Comparison of ENCODE assay signal across 8 cellular contexts in the genomic region with DNA sequence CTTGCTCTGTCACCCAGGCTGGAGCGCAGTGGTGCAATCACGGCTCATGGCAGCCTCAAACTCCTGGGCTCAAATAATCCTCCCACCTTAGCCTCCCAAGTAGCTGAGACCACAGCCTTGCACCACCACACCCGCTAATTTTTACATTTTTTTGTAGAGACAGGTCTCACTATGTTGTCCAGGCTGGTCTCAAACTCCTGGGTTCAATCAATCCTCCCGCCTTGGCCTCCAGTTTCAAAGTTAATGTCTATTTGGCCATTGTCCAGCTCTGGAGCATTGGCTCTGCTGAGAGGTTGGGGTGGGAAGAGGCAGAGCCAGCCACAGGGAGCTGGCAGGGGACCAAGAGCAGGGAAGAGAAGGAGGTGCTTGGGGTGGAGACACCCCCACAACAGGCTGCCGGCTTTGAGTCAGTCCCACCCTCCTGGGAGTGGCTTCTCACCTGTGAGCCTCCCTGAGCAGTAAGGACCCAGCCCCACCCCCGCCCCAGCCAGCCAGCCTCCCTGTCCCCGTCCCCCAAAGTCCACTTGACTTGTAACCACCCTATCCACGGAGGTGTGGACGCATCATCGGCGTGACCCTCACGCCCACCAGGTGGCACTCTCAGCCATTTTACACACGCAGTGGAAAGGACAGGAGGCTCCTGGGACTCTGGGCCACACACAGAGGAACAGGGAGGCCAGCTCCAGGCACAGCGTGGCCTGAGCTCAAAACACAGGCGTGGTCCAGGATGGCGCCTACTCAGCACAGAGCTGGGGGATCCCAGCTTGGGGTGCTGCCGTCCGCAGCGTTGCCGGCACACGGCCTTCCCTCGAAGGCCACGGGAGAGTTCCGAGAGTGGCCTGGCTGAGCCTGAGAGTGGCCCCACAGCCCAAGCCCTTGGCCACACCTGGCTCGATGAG. TPM values are rescaled to one million over a fixed set of nuclear protein-coding genes. Genes with fewer than 3 reads are reported as not detected.
A peak's percentile ranks its signal among the peaks of the same experiment; 100 is the strongest.
DNase-seq lines count a peak whose midpoint lies in the region; ATAC-seq and TF ChIP-seq lines count a peak whose summit lies in the region.

No MANE protein-coding gene starts in this region.

- H3K4me3 ChIP-seq in astrocyte of the spinal cord (ENCODE audit: low read depth, low read length) (no peak overlapping the region), skeletal muscle tissue (ENCODE audit: low read length in 3 of 3) (peak overlapping the region in 2 of 3 donors; percentile 22 to 32)

- DNase-seq in GM10248 (ENCODE audit: extremely low spot score) (peak; percentile 83), NCI-H146 (lab: John Stamatoyannopoulos, UW) (peak; percentile 80), T-helper 9 cell (peak; percentile 47), astrocyte of the spinal cord (ENCODE audit: low read depth, low spot score) (peak; percentile 72), hippocampal formation (lab: John Stamatoyannopoulos, UW) (peak; percentile 46 to 75)

- no peaks in the 10 kb centered on the region for H3K36me3 ChIP-seq in skeletal muscle tissue (ENCODE audit: control insufficient read depth in 3 of 3, insufficient read depth in 3 of 3, low read length in 3 of 3)

- H3K9me3 ChIP-seq in skeletal muscle tissue (ENCODE audit: control insufficient read depth in 3 of 3, low read length in 3 of 3): no peaks in the 10 kb centered on the region

- CTCF ChIA-PET in GM10248 (lab: Yijun Ruan, JAX): interaction anchor here (0.8 to 4.2 kb wide), 21 partner anchors 9 to 342 kb away, joined by 3 to 39 read pairs (median 4); a partner anchor contains a TSS

- H3K4me1 ChIP-seq in skeletal muscle tissue (ENCODE audit: control insufficient read depth in 3 of 3, insufficient read depth in 3 of 3, low read length in 3 of 3): peaks cover 5 to 6% (median 5%) of the 10 kb centered on the region in 3 donors

- H3K27me3 ChIP-seq in skeletal muscle tissue (ENCODE audit: control insufficient read depth in 3 of 3, insufficient read depth in 3 of 3, low read length in 3 of 3): no peaks in the 10 kb centered on the region

- peak; percentile 76 for TF ChIP-seq CTCF in GM10248 (IDR thresholded peaks at IDR 0.05; ENCODE audit: control extremely low read depth, extremely low read depth, low read depth, missing control alignments)
- TF ChIP-seq CTCF in astrocyte of the spinal cord (IDR thresholded peaks at IDR 0.05; ENCODE audit: low read depth, low read length): peak; percentile 72

- ATAC-seq in GM21528 (IDR thresholded peaks at IDR 0.05; ENCODE audit: low FRiP score, unreplicated experiment) (no peak), HG03196 (IDR thresholded peaks at IDR 0.05; ENCODE audit: unreplicated experiment) (no peak)

- POLR2A ChIA-PET in GM10248 (lab: Yijun Ruan, JAX): no interaction called here

- H3K9ac ChIP-seq in skeletal muscle tissue (ENCODE audit: low read depth in 1 of 3, low read length in 3 of 3): peak overlapping the region in 2 of 3 donors; percentile 57 to 62

- in situ Hi-C loops in astrocyte of the spinal cord (cut with HindIII; ENCODE audit: low sequenced_read_pairs): no loop called here

- no peak overlapping the region for H3K27ac ChIP-seq in skeletal muscle tissue (ENCODE audit: low read depth, low read length)

RNA-seq across cellular contexts. Expression of a gene that starts 22.8 kb away (rescaled TPM):
- not detected for total RNA-seq in skeletal muscle tissue

RNA-seq across cellular contexts. Expression of a gene that starts 23.5 kb away (rescaled TPM):
- total RNA-seq in skeletal muscle tissue: 10.4 TPM
